In genomic region chr17:9322298-9322697, GRCh38 we compare ENCODE assay signal across 1 cellular context.
TF ChIP-seq lines count a peak whose summit lies in the region.

No MANE protein-coding gene starts in this region.

TF ChIP-seq in GM23338, 12 proteins besides CTCF, POLR2A, EP300 and RAD21 (continued from another document):
- no peak for TF ChIP-seq EZH2phosphoT487 (IDR thresholded peaks at IDR 0.05; ENCODE audit: unreplicated experiment)
- TF ChIP-seq ZNF462 (CRISPR knock-in tag; IDR thresholded peaks at IDR 0.05): no peak
